Comparison of ENCODE assay signal across 31 cellular contexts in the genomic region with DNA sequence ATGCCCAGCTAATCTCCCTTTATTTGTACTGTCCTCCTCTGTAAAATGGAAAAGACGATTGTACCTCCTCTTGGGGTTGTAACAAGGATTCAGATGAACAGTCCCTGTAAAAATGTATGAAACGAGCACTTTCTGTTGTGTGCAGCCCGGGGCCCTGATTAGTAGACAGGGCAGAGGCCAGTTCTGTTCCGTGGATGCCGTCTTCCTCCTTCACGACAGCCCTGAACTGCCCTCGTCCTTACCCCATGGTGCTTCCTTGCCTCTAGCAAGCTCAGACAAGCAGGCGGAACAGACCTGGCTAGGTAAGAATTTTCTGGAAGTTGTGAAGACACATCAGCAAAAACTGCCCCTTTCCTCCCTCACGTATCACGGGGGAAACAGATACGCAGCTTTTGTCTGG. TPM values are rescaled to one million over a fixed set of nuclear protein-coding genes. Genes with fewer than 3 reads are reported as not detected.
DNase-seq lines count a peak whose midpoint lies in the region; ATAC-seq, FAIRE-seq and TF ChIP-seq lines count a peak whose summit lies in the region.
"Had no signal": no experiment of that assay in that cellular context is flagged by ENCODE, and none has a peak within 500 bp of the region (broad histone marks: within the 10 kb centered on the region; RNA-seq: fewer than 3 reads in every experiment).

No MANE protein-coding gene starts in this region.

- ATAC-seq in Right ventricle myocardium inferior (no peak), K562 (no peak)
- ATAC-seq: activated T-cell treated with anti-CD3 and anti-CD28 coated beads, Interleukin-2, amount 50 U/mL, for 4 hours; gastrocnemius medialis; HCT116; left cardiac atrium; SK-N-SH treated with all-trans-retinoic acid at 6 μM for 48 hours; T-helper 17 cell had no signal

- CTCF ChIA-PET in K562 (lab: Yijun Ruan, JAX; ENCODE audit: low intra/inter-chr PET ratio): interaction anchor here (0.6 kb wide), 1 partner anchor 733 kb away, joined by 3 read pairs; no protein-coding TSS in a partner anchor

- H3K4me1 Mint-ChIP-seq in neural progenitor cell: peaks cover 19% of the 10 kb centered on the region

- no peak for TF ChIP-seq RAD21 in K562 (CRISPR knock-in tag; conservative IDR thresholded peaks at IDR 0.05 in 1 of 2, IDR thresholded peaks at IDR 0.05 in 1 of 2)

- TF ChIP-seq EP300 in K562 (IDR thresholded peaks at IDR 0.05; ENCODE audit: low read length): no peak

- peaks cover 17% of the 10 kb centered on the region for H3K36me3 Mint-ChIP-seq in neural progenitor cell

- H3K4me3 ChIP-seq in left ventricle myocardium inferior: no peak overlapping the region
- no peak overlapping the region for H3K4me3 ChIP-seq in K562
- H3K4me3 ChIP-seq in neural progenitor cell: no peak overlapping the region
- H3K4me3 ChIP-seq: BLaER1, gastrocnemius medialis, hepatocyte, tibial artery had no signal

- peak overlapping the region; percentile 17 for H3K27ac Mint-ChIP-seq in neural progenitor cell
- H3K27ac Mint-ChIP-seq: T-helper 17 cell had no signal

- peaks cover 3% of the 10 kb centered on the region; the same call in 1 of the 2 replicates for H4K20me1 ChIP-seq in K562 (replicated peaks; ENCODE audit: control insufficient read depth, insufficient read depth, low read length)
- peaks cover 22% of the 10 kb centered on the region for H4K20me1 ChIP-seq in neural progenitor cell (ENCODE audit: low read depth)

- no peak overlapping the region for H3K4me2 ChIP-seq in K562 (ENCODE audit: insufficient read depth, low read length)
- no peak overlapping the region for H3K4me2 ChIP-seq in neural progenitor cell
- H3K4me2 ChIP-seq: BLaER1, hepatocyte, KMS-11 had no signal

- peaks cover 5% of the 10 kb centered on the region for H3K9me1 ChIP-seq in K562 (ENCODE audit: control insufficient read depth, insufficient read depth, low read length)

- 94% methylated on average over 11 of the region's 11 CpGs for WGBS in K562 (ENCODE audit: insufficient coverage, low coverage, missing lambda C conversion rate)

- TF ChIP-seq CTCF in left ventricle myocardium inferior (IDR thresholded peaks at IDR 0.05; ENCODE audit: borderline replicate concordance): no peak
- no peak for TF ChIP-seq CTCF in K562 (IDR thresholded peaks at IDR 0.05 in 2 of 3, conservative IDR thresholded peaks at IDR 0.05 in 1 of 3; ENCODE audit: insufficient read depth in 2 of 3, low read depth in 1 of 3, low read length in 3 of 3)
- TF ChIP-seq CTCF in neural progenitor cell (IDR thresholded peaks at IDR 0.05): no peak
- TF ChIP-seq CTCF in GM13976 (IDR thresholded peaks at IDR 0.05; ENCODE audit: borderline replicate concordance, control extremely low read depth, extremely low read depth, insufficient read depth, missing control alignments): no peak

- POLR2A ChIA-PET in K562 (lab: Yijun Ruan, JAX): interaction anchor here (0.7 to 1.1 kb wide), 3 partner anchors 10 to 429 kb away, joined by 3 read pairs; no protein-coding TSS in a partner anchor

- TF ChIP-seq POLR2A in K562 (conservative IDR thresholded peaks at IDR 0.05): no peak

- no peaks in the 10 kb centered on the region for H3F3A ChIP-seq in neural progenitor cell (ENCODE audit: low read depth)

- H2AFZ ChIP-seq in K562 (ENCODE audit: low read depth, low read length) (no peak overlapping the region), neural progenitor cell (replicated peaks) (no peak overlapping the region)
- H2AFZ ChIP-seq: hepatocyte had no signal

- no peaks in the 10 kb centered on the region for H3K9me3 Mint-ChIP-seq in neural progenitor cell
- H3K9me3 Mint-ChIP-seq: activated T-cell treated with anti-CD3 and anti-CD28 coated beads, Interleukin-2, amount 50 U/mL, for 4 hours had no signal

- DNase-seq in Right ventricle myocardium inferior (ENCODE audit: missing footprints) (peak; percentile 34), left ventricle myocardium inferior (no peak), K562 (ENCODE audit: extremely low read depth in 1 of 4, low spot score in 3 of 4) (no peak), neural progenitor cell (ENCODE audit: low spot score) (no peak), amniotic stem cell (lab: John Stamatoyannopoulos, UW) (no peak), hypothalamus (lab: John Stamatoyannopoulos, UW) (no peak), GM13976 (ENCODE audit: low spot score) (no peak)
- no peak for DNase-seq in activated CD8-positive, alpha-beta memory T cell treated with anti-CD3 and anti-CD28 coated beads, Interleukin-2, amount 50 U/mL, for 48 hours
- DNase-seq: activated CD4-positive, alpha-beta T cell treated with anti-CD3 and anti-CD28 coated beads for 1 hour; activated CD8-positive, alpha-beta memory T cell treated with anti-CD3 and anti-CD28 coated beads for 24 hours; activated naive CD4-positive, alpha-beta T cell; activated T-cell treated with anti-CD3 and anti-CD28 coated beads, Interleukin-2, amount 50 U/mL, for 4 hours; anterior cingulate cortex; central memory CD4-positive, alpha-beta T cell; dermis blood vessel endothelial cell; DMS79; gastrocnemius medialis; GDM1; left cardiac atrium; NCI-H1436; NCI-H345; nucleus accumbens; stimulated activated CD8-positive, alpha-beta memory T cell treated with anti-CD3 and anti-CD28 coated beads, Interleukin-4, amount 100 ng/mL, for 48 hours; T-helper 17 cell; tibial artery had no signal

- in situ Hi-C loops in K562 (cut with MboI): no loop called here
- in situ Hi-C loops in GM13976 (cut with MboI; ENCODE audit: low sequenced_read_pairs, unreplicated experiment): no loop called here

- H3K27ac ChIP-seq in left ventricle myocardium inferior (replicated peaks): no peak overlapping the region
- H3K27ac ChIP-seq in K562 (ENCODE audit: extremely low read depth, low read depth, low read length): no peak overlapping the region
- H3K27ac ChIP-seq in neural progenitor cell: peak overlapping the region; percentile 21
- H3K27ac ChIP-seq: BLaER1, gastrocnemius medialis, KMS-11, tibial artery had no signal

- H3K4me1 ChIP-seq in left ventricle myocardium inferior (peaks cover 4% of the 10 kb centered on the region), K562 (replicated peaks in 1 of 2; ENCODE audit: control insufficient read depth in 2 of 2, insufficient read depth in 2 of 2, low read length in 2 of 2) (peaks cover 4 to 19% of the 10 kb centered on the region in 2 experiments; a peak in 3 of 5 replicates), neural progenitor cell (peaks cover 8% of the 10 kb centered on the region)
- H3K4me1 ChIP-seq: gastrocnemius medialis, tibial artery had no signal

- FAIRE-seq in K562 (lab: Jason Lieb, UNC): peak; percentile 6
- FAIRE-seq: GM19239 had no signal

- H3K9me3 ChIP-seq in left ventricle myocardium inferior (replicated peaks) (no peaks in the 10 kb centered on the region), K562 (replicated peaks; ENCODE audit: control insufficient read depth, insufficient read depth, low read depth, low read length) (no peaks in the 10 kb centered on the region), neural progenitor cell (ENCODE audit: low read depth) (no peaks in the 10 kb centered on the region)
- H3K9me3 ChIP-seq: BLaER1, gastrocnemius medialis, tibial artery had no signal

- H3K27me3 ChIP-seq in left ventricle myocardium inferior (ENCODE audit: low read depth) (no peaks in the 10 kb centered on the region), K562 (ENCODE audit: control insufficient read depth in 2 of 2, insufficient read depth in 2 of 2, low read length in 2 of 2) (no peaks in the 10 kb centered on the region), neural progenitor cell (no peaks in the 10 kb centered on the region)
- H3K27me3 ChIP-seq: BLaER1, gastrocnemius medialis, hepatocyte, tibial artery had no signal

- H3K79me2 ChIP-seq in K562 (ENCODE audit: control insufficient read depth, insufficient read depth, low read length) (0 out of 3 replicates have a peak, but pooled peaks cover 3% of the 10 kb centered on the region), neural progenitor cell (ENCODE audit: low read depth) (no peaks in the 10 kb centered on the region)

- intact Hi-C loops in Right ventricle myocardium inferior (cut with DNase I): no loop called here
- intact Hi-C loops in left ventricle myocardium inferior (cut with micrococcal nuclease): no loop called here
- intact Hi-C loops in K562 (cut with micrococcal nuclease): no loop called here

- H3K36me3 ChIP-seq in left ventricle myocardium inferior (peaks cover 60% of the 10 kb centered on the region), K562 (ENCODE audit: control insufficient read depth, insufficient read depth, low read length) (peaks cover 95% of the 10 kb centered on the region), neural progenitor cell (no peaks in the 10 kb centered on the region)

- no peak overlapping the region for H3K4me3 Mint-ChIP-seq in neural progenitor cell
- H3K4me3 Mint-ChIP-seq: activated T-cell treated with anti-CD3 and anti-CD28 coated beads, Interleukin-2, amount 50 U/mL, for 4 hours; T-helper 17 cell had no signal

- H3K9ac ChIP-seq in K562 (ENCODE audit: insufficient read depth in 1 of 2, low read depth in 2 of 2, low read length in 2 of 2) (peak overlapping the region in 1 of 2 experiments; percentile 33; a peak in 1 of 4 replicates), neural progenitor cell (no peak overlapping the region)
- H3K9ac ChIP-seq: BLaER1, KMS-11 had no signal

- no TSS peak for BruUV-seq in K562 (replicated peaks; lab: Mats Ljungman, UMichigan)

- peaks cover 2% of the 10 kb centered on the region for H3K27me3 Mint-ChIP-seq in neural progenitor cell (ENCODE audit: insufficient read depth, low read depth)
- H3K27me3 Mint-ChIP-seq: T-helper 17 cell had no signal

RNA-seq across cellular contexts. Expression of gene TADA2B, which starts 22.3 kb away (rescaled TPM):
- total RNA-seq in Right ventricle myocardium inferior (33.3 TPM), left ventricle myocardium inferior (33.7 TPM), K562 (2014; rRNA removed) (8.6 and 11.5 TPM in 2 replicates), K562 (2014; rRNA removed; fragmentation: Illumina TruSeq; extraction: Trizol) (6.3 and 7.5 TPM in 2 replicates), K562 (2015; rRNA removed; fragmentation: Illumina TruSeq; extraction: Trizol) (10.4 and 10.9 TPM in 2 replicates), K562 (2021) (11.9 and 12.2 TPM in 2 replicates), neural progenitor cell (ENCODE audit: low replicate concordance) (10.6 and 12.6 TPM in 2 replicates)
- total RNA-seq in K562 (2011; cell fraction: chromatin; rRNA removed; ENCODE audit: low replicate concordance): 12.9 and 18.0 TPM in 2 replicates
- 10.0 and 11.0 TPM in 2 replicates for total RNA-seq in K562 (2011; cell fraction: nucleolus; rRNA removed)
- 11.2 and 11.5 TPM in 2 replicates for total RNA-seq in K562 (2011; cell fraction: nucleoplasm; rRNA removed)
- polyA plus RNA-seq in K562 (2011; rRNA removed) (3.8 and 4.2 TPM in 2 replicates), K562 (2014; fragmentation: Illumina TruSeq; extraction: Trizol) (9.2 and 11.8 TPM in 2 replicates), K562 (2014; fragmentation: Nextera tagmentation; extraction: Ambion mirVana) (under 1 TPM; 0.55 to 0.81 TPM), K562 (2014; rRNA removed) (7.4 and 7.7 TPM in 2 replicates)
- polyA plus RNA-seq in K562 (2011; cell fraction: cytosol; rRNA removed): 4.6 and 5.4 TPM in 2 replicates
- 4.7 and 8.2 TPM in 2 replicates for polyA plus RNA-seq in K562 (2011; cell fraction: nucleus; rRNA removed)
- 10.8 and 12.4 TPM in 2 replicates for polyA plus RNA-seq in K562 (2012)
- 4.9 and 5.9 TPM in 2 replicates for polyA minus RNA-seq in K562 (2011; rRNA and poly(A)+ RNA removed)
- 5.5 and 5.6 TPM in 2 replicates for polyA minus RNA-seq in K562 (2011; cell fraction: cytosol; rRNA and poly(A)+ RNA removed)
- 3.8 and 6.1 TPM in 2 replicates for polyA minus RNA-seq in K562 (2011; cell fraction: nucleus; rRNA and poly(A)+ RNA removed)

RNA-seq across cellular contexts. Expression of gene GRPEL1, which starts 47.0 kb away (rescaled TPM):
- total RNA-seq in Right ventricle myocardium inferior (61.5 TPM), left ventricle myocardium inferior (58.2 TPM), K562 (2014; rRNA removed) (72.5 and 99.5 TPM in 2 replicates), K562 (2014; rRNA removed; fragmentation: Illumina TruSeq; extraction: Trizol) (86.6 and 90.2 TPM in 2 replicates), K562 (2015; rRNA removed; fragmentation: Illumina TruSeq; extraction: Trizol) (77.4 and 84.4 TPM in 2 replicates), K562 (2021) (59.7 and 63.7 TPM in 2 replicates), neural progenitor cell (ENCODE audit: low replicate concordance) (13.7 and 21.0 TPM in 2 replicates)
- 36.2 and 43.9 TPM in 2 replicates for total RNA-seq in K562 (2011; cell fraction: chromatin; rRNA removed; ENCODE audit: low replicate concordance)
- 32.4 and 37.0 TPM in 2 replicates for total RNA-seq in K562 (2011; cell fraction: nucleolus; rRNA removed)
- total RNA-seq in K562 (2011; cell fraction: nucleoplasm; rRNA removed): 41.4 and 49.8 TPM in 2 replicates
- polyA plus RNA-seq in K562 (2011; rRNA removed) (34.9 and 43.4 TPM in 2 replicates), K562 (2014; fragmentation: Illumina TruSeq; extraction: Trizol) (87.3 and 88.7 TPM in 2 replicates), K562 (2014; fragmentation: Nextera tagmentation; extraction: Ambion mirVana) (100 to 1,000 TPM; 125 to 192 TPM), K562 (2014; rRNA removed) (64.3 and 65.9 TPM in 2 replicates)
- polyA plus RNA-seq in K562 (2011; cell fraction: cytosol; rRNA removed): 16.6 and 26.2 TPM in 2 replicates
- 16.0 and 19.8 TPM in 2 replicates for polyA plus RNA-seq in K562 (2011; cell fraction: nucleus; rRNA removed)
- 23.4 and 48.5 TPM in 2 replicates for polyA plus RNA-seq in K562 (2012)
- polyA minus RNA-seq in K562 (2011; rRNA and poly(A)+ RNA removed): 59.1 and 61.5 TPM in 2 replicates
- polyA minus RNA-seq in K562 (2011; cell fraction: cytosol; rRNA and poly(A)+ RNA removed): 21.3 and 24.2 TPM in 2 replicates
- polyA minus RNA-seq in K562 (2011; cell fraction: nucleus; rRNA and poly(A)+ RNA removed): 18.3 and 25.0 TPM in 2 replicates
